Comparison of ENCODE assay signal across 35 cellular contexts in the genomic region with DNA sequence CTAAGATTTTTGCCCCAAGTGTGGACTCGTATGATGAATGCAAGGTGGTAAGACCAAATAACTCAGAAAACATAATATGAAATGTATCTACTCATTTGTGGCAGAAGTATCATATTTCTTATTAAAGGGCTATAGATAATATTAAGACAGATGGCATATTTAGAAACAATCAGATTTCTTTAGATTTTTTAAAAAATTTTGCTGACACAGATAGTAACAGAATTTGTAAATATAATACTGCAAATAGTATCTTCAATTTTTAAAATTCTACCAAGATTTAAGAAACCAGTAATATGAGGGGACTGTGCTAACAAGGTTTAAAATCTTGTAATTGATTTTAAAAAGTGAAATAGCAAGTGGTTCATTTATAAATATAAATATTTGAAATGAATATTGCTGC.
"Had no signal": no experiment of that assay in that cellular context is flagged by ENCODE, and none has a peak within 500 bp of the region (broad histone marks: within the 10 kb centered on the region; RNA-seq: fewer than 3 reads in every experiment).

No MANE protein-coding gene starts in this region.

- H3K36me3 ChIP-seq: MG63 had no signal

- H3K9me3 ChIP-seq: MG63 had no signal

- H3K27me3 ChIP-seq: MG63 had no signal

- DNase-seq: Karpas-422, Kasumi-1, MG63, MM.1S, MV-4-11, NCI-H1048, NCI-H1092, NCI-H1092 treated with DMSO at 0.1 percent for 48 hours, NCI-H1105, NCI-H1105 treated with DMSO at 0.1 percent for 48 hours, NCI-H1417, NCI-H1417 treated with DMSO at 0.1 percent for 48 hours, NCI-H1436, NCI-H1436 treated with DMSO at 0.1 percent for 48 hours, NCI-H146, NCI-H1694, NCI-H1694 treated with DMSO at 0.1 percent for 48 hours, NCI-H187, NCI-H187 treated with DMSO at 0.1 percent for 48 hours, NCI-H1930, NCI-H2029, NCI-H2029 treated with DMSO at 0.1 percent for 48 hours, NCI-H2081, NCI-H2081 treated with DMSO at 0.1 percent for 48 hours, NCI-H2107, NCI-H2171, NCI-H2171 treated with DMSO at 0.1 percent for 48 hours, NCI-H2227 treated with DMSO at 0.1 percent for 48 hours, NCI-H226, NCI-H345, NCI-H446, NCI-H446 treated with DMSO at 0.1 percent for 48 hours, NCI-H510A, NCI-H510A treated with DMSO at 0.1 percent for 48 hours, NCI-H524 had no signal

- H3K4me3 ChIP-seq: MG63 had no signal
